Comparison of ENCODE assay signal across 10 cellular contexts in the genomic region with DNA sequence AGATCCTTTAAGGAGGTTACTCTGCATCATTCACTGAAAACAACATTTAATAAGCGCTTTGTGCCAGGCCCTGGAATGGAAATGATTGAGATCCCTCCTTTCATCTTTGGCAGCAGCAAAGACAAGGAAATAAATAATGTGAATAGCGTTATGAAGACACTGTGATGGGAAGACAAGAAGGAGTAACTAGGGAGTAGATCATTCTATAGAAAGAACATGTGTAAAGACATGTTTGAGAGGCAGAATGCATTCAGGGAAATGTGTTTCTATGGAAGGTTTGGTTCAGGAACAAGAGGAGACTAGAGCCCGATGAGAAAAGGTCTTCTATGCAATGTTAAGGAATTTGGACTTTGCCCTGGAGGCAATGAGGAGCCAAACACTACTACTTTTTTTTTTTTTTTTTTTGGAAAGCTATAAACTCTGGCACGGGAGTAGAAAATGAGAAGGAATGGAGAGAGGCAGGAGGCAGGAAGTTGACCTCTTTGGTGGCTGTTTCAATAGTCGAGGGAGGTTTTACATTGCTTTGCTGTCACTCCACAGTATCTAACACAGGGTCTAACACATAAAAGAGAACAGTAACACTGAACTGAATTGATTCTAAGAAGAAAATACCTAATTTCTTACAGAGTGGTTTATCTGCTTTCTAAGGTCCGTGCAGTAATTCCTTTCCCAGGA. TPM values are rescaled to one million over a fixed set of nuclear protein-coding genes. Genes with fewer than 3 reads are reported as not detected.
A peak's percentile ranks its signal among the peaks of the same experiment; 100 is the strongest.
DNase-seq lines count a peak whose midpoint lies in the region; ATAC-seq and TF ChIP-seq lines count a peak whose summit lies in the region.
"Had no signal": no experiment of that assay in that cellular context is flagged by ENCODE, and none has a peak within 500 bp of the region (broad histone marks: within the 10 kb centered on the region; RNA-seq: fewer than 3 reads in every experiment).

No MANE protein-coding gene starts in this region.

- H3K4me1 ChIP-seq in BLaER1, result peaks cover 36% of the 10 kb centered on the region

- H3K9me3 ChIP-seq in BLaER1 (peaks cover 74% of the 10 kb centered on the region), neural cell (ENCODE audit: low read length) (no peaks in the 10 kb centered on the region)

- H3K27me3 ChIP-seq in BLaER1 (no peaks in the 10 kb centered on the region), neural cell (ENCODE audit: insufficient read depth, low read depth, low read length) (no peaks in the 10 kb centered on the region)

- TF ChIP-seq EP300 in neural cell (conservative IDR thresholded peaks at IDR 0.05; ENCODE audit: poor library complexity, severe bottlenecking), result no peak

- no peaks in the 10 kb centered on the region for H3K9me2 ChIP-seq in neural cell (ENCODE audit: insufficient read depth, low read length)

- DNase-seq in RKO (ENCODE audit: low spot score) (peak; percentile 52), fibroblast of mammary gland (ENCODE audit: low read depth) (peak; percentile 70), Kasumi-1 (lab: John Stamatoyannopoulos, UW) (no peak), dermis blood vessel endothelial cell (no peak), omental fat pad (ENCODE audit: low spot score) (no peak)
- no peak for DNase-seq in stimulated activated naive CD8-positive, alpha-beta T cell treated with anti-CD3 and anti-CD28 coated beads, Interleukin-15, Interleukin-2, amounts not matched to agents 100 U/mL and 50 U/mL, for 24 hours
- DNase-seq: CD4-positive, CD25-positive, alpha-beta regulatory T cell; NCI-H2107 had no signal

- H3K9ac ChIP-seq in BLaER1, result no peak overlapping the region
- no peak overlapping the region for H3K9ac ChIP-seq in neural cell (ENCODE audit: low read length)

- TF ChIP-seq CTCF in fibroblast of mammary gland (conservative IDR thresholded peaks at IDR 0.05; ENCODE audit: control insufficient read depth, insufficient read depth, low read depth, low read length) (no peak), neural cell (IDR thresholded peaks at IDR 0.05; ENCODE audit: poor library complexity, severe bottlenecking) (no peak), omental fat pad (IDR thresholded peaks at IDR 0.05) (no peak)

- H3K79me2 ChIP-seq in neural cell (replicated peaks; ENCODE audit: insufficient read depth, low read length), result peaks cover 35% of the 10 kb centered on the region

- no peak for TF ChIP-seq RAD21 in neural cell (conservative IDR thresholded peaks at IDR 0.05)

- no peak overlapping the region for H3K27ac ChIP-seq in BLaER1
- H3K27ac ChIP-seq in neural cell (ENCODE audit: low read length), result peak overlapping the region; percentile 44

- H3K36me3 ChIP-seq in BLaER1 (peaks cover 56% of the 10 kb centered on the region), neural cell (ENCODE audit: insufficient read depth, low read length) (no peaks in the 10 kb centered on the region)

- H2AFZ ChIP-seq in neural cell (ENCODE audit: low read depth, low read length), result no peak overlapping the region

- H4K20me1 ChIP-seq in BLaER1 (peaks cover 11% of the 10 kb centered on the region), neural cell (ENCODE audit: insufficient read depth) (no peaks in the 10 kb centered on the region)

- no peak for ATAC-seq in stimulated activated naive CD8-positive, alpha-beta T cell treated with anti-CD3 and anti-CD28 coated beads, Interleukin-15, Interleukin-2, amounts not matched to agents 100 U/mL and 50 U/mL, for 24 hours
- ATAC-seq in omental fat pad (ENCODE audit: low FRiP score), result no peak

- peaks cover 3% of the 10 kb centered on the region for H3F3A ChIP-seq in neural cell (ENCODE audit: insufficient read depth, low read length, poor library complexity, severe bottlenecking)

- no peak overlapping the region for H3K4me3 ChIP-seq in BLaER1
- no peak overlapping the region for H3K4me3 ChIP-seq in fibroblast of mammary gland (ENCODE audit: control insufficient read depth, low read depth, low read length)
- no peak overlapping the region for H3K4me3 ChIP-seq in neural cell (ENCODE audit: low read length)

- H3K4me2 ChIP-seq in BLaER1 (peak overlapping the region; percentile 24; the same call in 1 of the 2 replicates), neural cell (ENCODE audit: low read length) (no peak overlapping the region)

TF ChIP-seq in neural cell, 6 proteins besides CTCF, POLR2A, EP300 and RAD21:
- TF ChIP-seq MXI1 (conservative IDR thresholded peaks at IDR 0.05; ENCODE audit: poor library complexity, severe bottlenecking), result no peak

RNA-seq across cellular contexts. Expression of gene SMURF1, which starts 44.9 kb away (rescaled TPM):
- 22.9 and 27.3 TPM in 2 replicates for polyA plus RNA-seq in neural cell
- 58.5 and 61.8 TPM in 2 replicates for polyA minus RNA-seq in neural cell
- 18.9 and 21.6 TPM in 2 replicates for total RNA-seq in dermis blood vessel endothelial cell
- total RNA-seq in omental fat pad, result 10 to 100 TPM; 23.6 to 35.3 (median 27.8) TPM

Comparison
In these comparisons a context has a peak if more than half of its experiments do, and no peak if none do; other contexts are left out.
1. DNase-seq: peak in RKO (single experiment) and fibroblast of mammary gland (single experiment); none in stimulated activated naive CD8-positive, alpha-beta T cell treated with anti-CD3 and anti-CD28 coated beads, Interleukin-15, Interleukin-2, amounts not matched to agents 100 U/mL and 50 U/mL, for 24 hours (single experiment), Kasumi-1 (0 of 2), dermis blood vessel endothelial cell (single experiment) and omental fat pad (single experiment).